ENCODE assay signal across 9 cellular contexts in genomic region chr13:33207616-33207964, GRCh38.
DNase-seq lines count a peak whose midpoint lies in the region; ATAC-seq and TF ChIP-seq lines count a peak whose summit lies in the region.
"Had no signal": no experiment of that assay in that cellular context is flagged by ENCODE, and none has a peak within 500 bp of the region (broad histone marks: within the 10 kb centered on the region; RNA-seq: fewer than 3 reads in every experiment).

No MANE protein-coding gene starts in this region.

- H3K79me2 ChIP-seq in fibroblast of lung (ENCODE audit: control insufficient read depth, insufficient read depth, low read length), result peaks cover 94% of the 10 kb centered on the region

- no peaks in the 10 kb centered on the region for H4K20me1 ChIP-seq in fibroblast of lung (ENCODE audit: control insufficient read depth, extremely low read depth, insufficient read depth, low read length)

- H3K9ac ChIP-seq in fibroblast of lung (ENCODE audit: insufficient read depth, low read length), result no peak overlapping the region

- no peak for TF ChIP-seq POLR2A in gastrocnemius medialis (IDR thresholded peaks at IDR 0.05)

- DNase-seq in ELR (ENCODE audit: low read depth) (peak; percentile 70), NCI-H82 (lab: John Stamatoyannopoulos, UW) (peak; percentile 93), fibroblast of lung (ENCODE audit: low read depth in 2 of 2) (peak; percentile 79 to 98), gastrocnemius medialis (no peak), putamen (ENCODE audit: low spot score) (no peak)
- DNase-seq: NCI-H774 had no signal

- no peak overlapping the region for H2AFZ ChIP-seq in fibroblast of lung (ENCODE audit: low read length)

- peaks cover 25% of the 10 kb centered on the region for H3K4me1 ChIP-seq in fibroblast of lung (ENCODE audit: control insufficient read depth, extremely low read depth, insufficient read depth, low read length)
- peaks cover 36 to 42% of the 10 kb centered on the region in 2 donors for H3K4me1 ChIP-seq in gastrocnemius medialis

- H3K27ac ChIP-seq in fibroblast of lung (ENCODE audit: insufficient read depth, low read length) (peak overlapping the region; percentile 71), gastrocnemius medialis (peak overlapping the region; percentile 52 to 76 (median 75))

- TF ChIP-seq CTCF in fibroblast of lung (conservative IDR thresholded peaks at IDR 0.05 in 1 of 2, IDR thresholded peaks at IDR 0.05 in 1 of 2; ENCODE audit: low read depth in 1 of 2, low read length in 2 of 2), result no peak
- no peak for TF ChIP-seq CTCF in gastrocnemius medialis (IDR thresholded peaks at IDR 0.05 in 4 of 5, conservative IDR thresholded peaks at IDR 0.05 in 1 of 5)

- no peaks in the 10 kb centered on the region for H3K36me3 ChIP-seq in fibroblast of lung (ENCODE audit: control insufficient read depth, insufficient read depth, low read length)
- no peaks in the 10 kb centered on the region for H3K36me3 ChIP-seq in gastrocnemius medialis

- no peak overlapping the region for H3K4me3 ChIP-seq in fibroblast of lung (replicated peaks in 1 of 4; ENCODE audit: control extremely low read depth in 1 of 4, insufficient read depth in 1 of 4, low read depth in 3 of 4, low read length in 4 of 4)
- H3K4me3 ChIP-seq in gastrocnemius medialis, result no peak overlapping the region

- intact Hi-C loops in gastrocnemius medialis (cut with DNase I; ENCODE audit: low total_unique reads), result no loop called here

- H3K27me3 ChIP-seq in fibroblast of lung (ENCODE audit: control insufficient read depth, insufficient read depth, low read length) (no peaks in the 10 kb centered on the region), gastrocnemius medialis (no peaks in the 10 kb centered on the region)

- peak overlapping the region; percentile 1 for H3K4me2 ChIP-seq in fibroblast of lung (ENCODE audit: extremely low read depth, insufficient read depth, low read length)

- ATAC-seq in gastrocnemius medialis, result peak in 1 of 2 donors; percentile 40
- ATAC-seq in HG03097 (IDR thresholded peaks at IDR 0.05; ENCODE audit: low FRiP score, unreplicated experiment), result no peak
- no peak for ATAC-seq in HG02588 (IDR thresholded peaks at IDR 0.05; ENCODE audit: unreplicated experiment)
- ATAC-seq in GM21381 (IDR thresholded peaks at IDR 0.05; ENCODE audit: unreplicated experiment), result no peak

- in situ Hi-C loops in gastrocnemius medialis (cut with MboI; ENCODE audit: low sequenced_read_pairs in 4 of 4), result no loop called here

- H3K9me3 ChIP-seq in fibroblast of lung (ENCODE audit: control insufficient read depth, insufficient read depth, low read depth, low read length) (no peaks in the 10 kb centered on the region), gastrocnemius medialis (no peaks in the 10 kb centered on the region)

Comparison
In these comparisons a context has a peak if more than half of its experiments do, and no peak if none do; other contexts are left out.
1. DNase-seq: peak in ELR (single experiment), NCI-H82 (single experiment) and fibroblast of lung (2 of 2); none in gastrocnemius medialis (0 of 2) and putamen (single experiment).